Comparison of ENCODE assay signal across 17 cellular contexts in the genomic region with DNA sequence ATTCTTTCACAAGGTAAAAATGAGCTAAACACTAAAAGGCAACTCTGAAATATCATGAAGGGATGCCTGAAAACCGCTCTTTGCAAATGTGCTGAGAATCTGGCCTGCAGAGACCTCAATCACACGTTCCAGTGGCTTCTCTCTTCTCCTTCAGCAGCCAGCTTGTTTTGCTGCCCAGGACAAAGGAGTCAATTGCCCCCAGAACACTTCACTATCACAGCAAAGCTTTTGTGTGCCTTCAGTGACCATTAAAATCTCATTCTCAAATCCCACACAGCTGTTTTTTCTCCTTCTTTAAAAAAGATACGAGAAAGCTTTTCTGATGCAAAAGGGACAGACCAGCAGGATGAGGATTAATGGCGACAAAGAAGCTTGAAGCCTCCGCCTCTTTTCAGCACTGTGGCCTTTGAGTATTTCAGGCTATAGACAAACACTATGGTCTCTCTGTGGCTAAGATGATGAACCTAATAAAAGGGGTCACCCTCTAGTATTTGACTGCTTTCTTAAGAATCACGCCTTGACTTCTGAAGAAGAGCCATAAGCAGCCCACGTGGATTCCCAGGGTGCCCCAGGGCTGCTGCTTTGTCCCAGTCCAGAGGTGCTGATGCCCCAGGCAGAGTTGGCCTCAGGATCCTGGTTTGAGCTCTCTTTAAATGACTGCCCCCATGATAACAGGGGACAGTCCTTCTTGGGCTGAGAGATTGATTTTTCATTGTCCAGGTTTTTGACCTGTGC. TPM values are rescaled to one million over a fixed set of nuclear protein-coding genes. Genes with fewer than 3 reads are reported as not detected.
DNase-seq lines count a peak whose midpoint lies in the region; ATAC-seq, FAIRE-seq and TF ChIP-seq lines count a peak whose summit lies in the region.
"Had no signal": no experiment of that assay in that cellular context is flagged by ENCODE, and none has a peak within 500 bp of the region (broad histone marks: within the 10 kb centered on the region; RNA-seq: fewer than 3 reads in every experiment).

No MANE protein-coding gene starts in this region.

- H3K27ac ChIP-seq in angular gyrus (ENCODE audit: low read depth, low read length) (peak overlapping the region; percentile 33), tibial artery (no peak overlapping the region), HepG2 (ENCODE audit: extremely low read length, insufficient read depth, low read length) (no peak overlapping the region)
- H3K27ac ChIP-seq: SK-N-MC had no signal

- H3K36me3 ChIP-seq in HAP-1 (replicated peaks) (no peaks in the 10 kb centered on the region), tibial artery (peaks cover 0 to 6% (median 0%) of the 10 kb centered on the region in 3 donors), Caco-2 (ENCODE audit: control insufficient read depth, insufficient read depth, low read length) (no peaks in the 10 kb centered on the region), HepG2 (replicated peaks in 1 of 2; ENCODE audit: control insufficient read depth in 1 of 2, insufficient read depth in 2 of 2, low read length in 2 of 2) (no peaks in the 10 kb centered on the region)

- H3K9me3 ChIP-seq in HAP-1 (no peaks in the 10 kb centered on the region), tibial artery (no peaks in the 10 kb centered on the region), Caco-2 (no peaks in the 10 kb centered on the region; the same call in 1 of the 2 replicates), HepG2 (ENCODE audit: low read length) (no peaks in the 10 kb centered on the region)

- ATAC-seq in HepG2 = no peak
- ATAC-seq: K562, Panc1 had no signal

- no peak overlapping the region for H3K4me2 ChIP-seq in HepG2 (ENCODE audit: low read depth, low read length)

- in situ Hi-C loops in HAP-1 (cut with MboI; ENCODE audit: low sequenced_read_pairs) = no loop called here
- in situ Hi-C loops in HepG2 (cut with HindIII; ENCODE audit: extremely low pct_ligation_motif_present, low pct_unique_long_range_greater_than_20kb) = no loop called here

- no peaks in the 10 kb centered on the region for H3K9me3 Mint-ChIP-seq in Caco-2 (ENCODE audit: unreplicated experiment)

- H3K4me1 Mint-ChIP-seq in Caco-2 (ENCODE audit: low read depth, unreplicated experiment) = peaks cover 7% of the 10 kb centered on the region

- H3K4me3 ChIP-seq in HAP-1 = no peak overlapping the region
- H3K4me3 ChIP-seq in tibial artery = no peak overlapping the region
- H3K4me3 ChIP-seq in Caco-2 (ENCODE audit: low read depth, low read length) = no peak overlapping the region
- no peak overlapping the region for H3K4me3 ChIP-seq in HepG2 (replicated peaks in 1 of 3; ENCODE audit: insufficient read depth in 1 of 3, low read depth in 2 of 3, low read length in 3 of 3)
- H3K4me3 ChIP-seq: K562, SK-N-MC had no signal

- DNase-seq in HAP-1 (ENCODE audit: low spot score in 2 of 2) (peak; percentile 78 to 89), islet precursor cell (peak; percentile 36), retina (peak; percentile 57), tibial artery (no peak), Caco-2 (no peak), HepG2 (ENCODE audit: low spot score) (no peak)
- DNase-seq: ACHN, AML-193, DMS53, HCEC 1CT, NCI-H187, NCI-H510A treated with DMSO at 0.1 percent for 48 hours, NCI-H82 had no signal

- no peak for FAIRE-seq in HepG2 (lab: Jason Lieb, UNC)
- FAIRE-seq: K562 had no signal

- TF ChIP-seq CTCF in tibial artery (IDR thresholded peaks at IDR 0.05) = no peak
- no peak for TF ChIP-seq CTCF in Caco-2 (IDR thresholded peaks at IDR 0.05; ENCODE audit: insufficient read depth in 1 of 2, low read depth in 1 of 2, low read length in 1 of 2, severe bottlenecking in 1 of 2, unreplicated experiment in 1 of 2)
- TF ChIP-seq CTCF in HepG2 (CRISPR knock-in tag; IDR thresholded peaks at IDR 0.05) = no peak

- POLR2A ChIA-PET in Caco-2 (lab: Charles Lee) (no interaction called here), HepG2 (lab: Yijun Ruan, JAX) (no interaction called here)

- no peaks in the 10 kb centered on the region for H3K79me2 ChIP-seq in HepG2 (ENCODE audit: insufficient read depth, low read length)

- H3K36me3 Mint-ChIP-seq in Caco-2 (ENCODE audit: insufficient read depth, unreplicated experiment) = no peaks in the 10 kb centered on the region

- H3K9ac ChIP-seq in HepG2 (ENCODE audit: insufficient read depth, low read depth, low read length) = no peak overlapping the region

- no peak for TF ChIP-seq RAD21 in HepG2 (CRISPR knock-in tag; IDR thresholded peaks at IDR 0.05)

- H3K4me1 ChIP-seq in HAP-1 (peaks cover 15% of the 10 kb centered on the region), tibial artery (no peaks in the 10 kb centered on the region), Caco-2 (peaks cover 9% of the 10 kb centered on the region), HepG2 (ENCODE audit: insufficient read depth, low read length) (no peaks in the 10 kb centered on the region)

- H4K20me1 ChIP-seq in HepG2 (ENCODE audit: insufficient read depth, low read length) = no peaks in the 10 kb centered on the region

- H3K27me3 ChIP-seq in HAP-1 (ENCODE audit: low read depth) (no peaks in the 10 kb centered on the region), tibial artery (no peaks in the 10 kb centered on the region), Caco-2 (replicated peaks; ENCODE audit: control insufficient read depth, insufficient read depth, low read length) (no peaks in the 10 kb centered on the region), HepG2 (ENCODE audit: control insufficient read depth in 1 of 2, insufficient read depth in 2 of 2, low read length in 2 of 2) (peaks cover 4 to 36% of the 10 kb centered on the region in 2 experiments; a peak in 4 of 5 replicates)

- no peak for TF ChIP-seq EP300 in HepG2 (IDR thresholded peaks at IDR 0.05; ENCODE audit: low read depth in 2 of 2, low read length in 2 of 2)
- TF ChIP-seq EP300 in HepG2 (CRISPR knock-in tag; IDR thresholded peaks at IDR 0.05; ENCODE audit: borderline replicate concordance) = no peak

- H3K4me3 Mint-ChIP-seq in Caco-2 (ENCODE audit: unreplicated experiment) = no peak overlapping the region

- CTCF ChIA-PET in Caco-2 (lab: Charles Lee) (interaction anchor here (1.5 kb wide), 1 partner anchor 78 kb away, joined by 3 read pairs; no protein-coding TSS in a partner anchor), HepG2 (lab: Yijun Ruan, JAX; ENCODE audit: low intra/inter-chr PET ratio, low total read pairs) (no interaction called here)

- H3K27ac Mint-ChIP-seq in Caco-2 (ENCODE audit: unreplicated experiment) = no peak overlapping the region

- BruUV-seq in Caco-2 (replicated peaks; lab: Mats Ljungman, UMichigan) (no TSS peak), HepG2 (replicated peaks; lab: Mats Ljungman, UMichigan) (no TSS peak)

- H3K27me3 Mint-ChIP-seq in Caco-2 (ENCODE audit: insufficient read depth, unreplicated experiment) = no peaks in the 10 kb centered on the region

- TF ChIP-seq POLR2A in HepG2 (IDR thresholded peaks at IDR 0.05; ENCODE audit: insufficient read depth in 1 of 2, low read depth in 2 of 2, low read length in 2 of 2) = no peak

- intact Hi-C loops in tibial artery (cut with DNase I; ENCODE audit: low total_unique reads) (no loop called here), Caco-2 (cut with micrococcal nuclease; ENCODE audit: unreplicated experiment) (no loop called here), HepG2 (cut with micrococcal nuclease; ENCODE audit: unreplicated experiment) (no loop called here)

- WGBS in HepG2 (ENCODE audit: low lambda C conversion rate) = 32% methylated on average over 7 of the region's 7 CpGs

- H2AFZ ChIP-seq in HepG2 (ENCODE audit: low read length) = no peak overlapping the region

RNA-seq across cellular contexts. Expression of a gene that starts 33.4 kb away (rescaled TPM):
- total RNA-seq in Caco-2 (2022) (10.0 and 13.0 TPM in 2 replicates), HepG2 (2016; rRNA removed; fragmentation: Illumina TruSeq; extraction: Trizol) (0.07 and 0.24 TPM in 2 replicates)
- not detected in 2 replicates for total RNA-seq in HepG2 (2016; cell fraction: cytosol; rRNA removed; fragmentation: Illumina TruSeq; extraction: Trizol; ENCODE audit: low read depth)
- 0.04 and 0.06 TPM in 2 replicates for total RNA-seq in HepG2 (2016; cell fraction: insoluble cytoplasmic fraction; rRNA removed; fragmentation: Illumina TruSeq; extraction: Trizol)
- 0.07 and 0.12 TPM in 2 replicates for total RNA-seq in HepG2 (2016; cell fraction: membrane; rRNA removed; fragmentation: Illumina TruSeq; extraction: Trizol)
- total RNA-seq in HepG2 (2016; cell fraction: nucleus; rRNA removed; fragmentation: Illumina TruSeq; extraction: Trizol) = not detected in 2 replicates
- 0.03 and 0.04 TPM in 2 replicates for polyA plus RNA-seq in HepG2 (2011; rRNA removed)
- polyA plus RNA-seq in HepG2 (2011; cell fraction: cytosol; rRNA removed) = 0.04 and 0.06 TPM in 2 replicates
- polyA plus RNA-seq in HepG2 (2011; cell fraction: nucleus; rRNA removed) = 0.05 and 0.19 TPM in 2 replicates
- 0.07 and 0.12 TPM in 2 replicates for polyA plus RNA-seq in HepG2 (2012)
- not detected in 2 replicates for polyA plus RNA-seq in HepG2 (2016; cell fraction: cytosol; fragmentation: Illumina TruSeq; extraction: Trizol; ENCODE audit: low read depth)
- not detected in 2 replicates for polyA plus RNA-seq in HepG2 (2016; cell fraction: insoluble cytoplasmic fraction; fragmentation: Illumina TruSeq; extraction: Trizol; ENCODE audit: low read depth)
- not detected in 2 replicates for polyA plus RNA-seq in HepG2 (2016; cell fraction: membrane; fragmentation: Illumina TruSeq; extraction: Trizol; ENCODE audit: low read depth)
- not detected in 2 replicates for polyA plus RNA-seq in HepG2 (2016; cell fraction: nucleus; fragmentation: Illumina TruSeq; extraction: Trizol; ENCODE audit: insufficient read depth, low read depth)
- polyA minus RNA-seq in HepG2 (2011; rRNA and poly(A)+ RNA removed; ENCODE audit: low replicate concordance) = 0.06 TPM in 1 of 2 replicates, not detected in the other
- not detected in 2 replicates for polyA minus RNA-seq in HepG2 (2011; cell fraction: cytosol; rRNA and poly(A)+ RNA removed)
- polyA minus RNA-seq in HepG2 (2011; cell fraction: nucleus; rRNA and poly(A)+ RNA removed) = not detected in 2 replicates

RNA-seq across cellular contexts. Expression of a gene that starts 54.2 kb away (rescaled TPM):
- total RNA-seq in Caco-2 (2022) (3.1 and 3.2 TPM in 2 replicates), HepG2 (2016; rRNA removed; fragmentation: Illumina TruSeq; extraction: Trizol) (not detected in 2 replicates)
- 0.09 TPM in 1 of 2 replicates, not detected in the other for total RNA-seq in HepG2 (2016; cell fraction: cytosol; rRNA removed; fragmentation: Illumina TruSeq; extraction: Trizol; ENCODE audit: low read depth)
- not detected in 2 replicates for total RNA-seq in HepG2 (2016; cell fraction: insoluble cytoplasmic fraction; rRNA removed; fragmentation: Illumina TruSeq; extraction: Trizol)
- total RNA-seq in HepG2 (2016; cell fraction: membrane; rRNA removed; fragmentation: Illumina TruSeq; extraction: Trizol) = not detected in 2 replicates
- total RNA-seq in HepG2 (2016; cell fraction: nucleus; rRNA removed; fragmentation: Illumina TruSeq; extraction: Trizol) = not detected in 2 replicates
- polyA plus RNA-seq in HepG2 (2011; rRNA removed) = 0.09 TPM in 1 of 2 replicates, not detected in the other
- 0.03 TPM in 1 of 2 replicates, not detected in the other for polyA plus RNA-seq in HepG2 (2011; cell fraction: cytosol; rRNA removed)
- polyA plus RNA-seq in HepG2 (2011; cell fraction: nucleus; rRNA removed) = 0.19 and 0.24 TPM in 2 replicates
- 0.35 TPM in 1 of 2 replicates, not detected in the other for polyA plus RNA-seq in HepG2 (2012)
- not detected in 2 replicates for polyA plus RNA-seq in HepG2 (2016; cell fraction: cytosol; fragmentation: Illumina TruSeq; extraction: Trizol; ENCODE audit: low read depth)
- not detected in 2 replicates for polyA plus RNA-seq in HepG2 (2016; cell fraction: insoluble cytoplasmic fraction; fragmentation: Illumina TruSeq; extraction: Trizol; ENCODE audit: low read depth)
- not detected in 2 replicates for polyA plus RNA-seq in HepG2 (2016; cell fraction: membrane; fragmentation: Illumina TruSeq; extraction: Trizol; ENCODE audit: low read depth)
- polyA plus RNA-seq in HepG2 (2016; cell fraction: nucleus; fragmentation: Illumina TruSeq; extraction: Trizol; ENCODE audit: insufficient read depth, low read depth) = not detected in 2 replicates
- 0.82 TPM in 1 of 2 replicates, not detected in the other for polyA minus RNA-seq in HepG2 (2011; rRNA and poly(A)+ RNA removed; ENCODE audit: low replicate concordance)
- polyA minus RNA-seq in HepG2 (2011; cell fraction: cytosol; rRNA and poly(A)+ RNA removed) = not detected in 2 replicates
- polyA minus RNA-seq in HepG2 (2011; cell fraction: nucleus; rRNA and poly(A)+ RNA removed) = 0.90 and 2.0 TPM in 2 replicates

Comparison
In these comparisons a context has a peak if more than half of its experiments do, and no peak if none do; other contexts are left out.
1. DNase-seq: peak in HAP-1 (2 of 2), islet precursor cell (single experiment) and retina (single experiment); none in tibial artery (0 of 2), Caco-2 (0 of 2) and HepG2 (single experiment).